In the genomic region with DNA sequence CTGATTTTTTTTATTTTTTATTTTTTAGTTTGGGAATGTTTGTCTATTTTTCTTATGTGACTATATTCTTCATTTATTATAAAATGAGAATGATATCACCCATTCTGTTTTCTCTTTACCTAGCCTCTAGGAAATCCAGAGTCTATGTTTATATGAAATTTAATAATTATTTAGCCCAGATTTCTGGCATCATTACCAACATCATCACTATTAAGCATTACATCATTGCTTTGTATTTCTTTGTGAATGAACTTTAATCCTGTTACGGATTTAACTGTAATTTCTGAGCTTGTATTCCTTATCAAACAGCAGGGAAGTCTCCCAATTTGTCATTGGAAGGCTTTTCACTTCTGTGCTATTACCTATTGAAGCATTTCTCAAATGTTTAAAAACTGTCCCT, we compare ENCODE assay signal across 22 cellular contexts.
DNase-seq lines count a peak whose midpoint lies in the region; ATAC-seq, FAIRE-seq and TF ChIP-seq lines count a peak whose summit lies in the region.
"Had no signal": no experiment of that assay in that cellular context is flagged by ENCODE, and none has a peak within 500 bp of the region (broad histone marks: within the 10 kb centered on the region; RNA-seq: fewer than 3 reads in every experiment).

No MANE protein-coding gene starts in this region.

- no peak overlapping the region for H2AK5ac ChIP-seq in mesenchymal stem cell (ENCODE audit: low read length, severe bottlenecking)

- H3K4me3 Mint-ChIP-seq in chondrocyte (ENCODE audit: unreplicated experiment), result no peak overlapping the region
- no peak overlapping the region for H3K4me3 Mint-ChIP-seq in activated CD4-positive, alpha-beta T cell treated with anti-CD3 and anti-CD28 coated beads, Interleukin-2, amount 10 ng/mL, durations not matched to agents 24 days and 14 days
- H3K4me3 Mint-ChIP-seq: activated naive CD8-positive, alpha-beta T cell treated with anti-CD3 and anti-CD28 coated beads, Interleukin-2, amount 10 ng/mL, durations not matched to agents 7 days and 5 days; CD8-positive, alpha-beta T cell; neural progenitor cell; type B pancreatic cell had no signal

- no peak overlapping the region for H3K14ac ChIP-seq in mesenchymal stem cell (ENCODE audit: low read length in 2 of 2)

- peaks cover 25% of the 10 kb centered on the region for H3K4me1 Mint-ChIP-seq in chondrocyte (ENCODE audit: low read depth)
- peaks cover 19% of the 10 kb centered on the region for H3K4me1 Mint-ChIP-seq in activated CD4-positive, alpha-beta T cell treated with anti-CD3 and anti-CD28 coated beads, Interleukin-2, amount 10 ng/mL, durations not matched to agents 24 days and 14 days

- no peak overlapping the region for H3K4me3 ChIP-seq in HepG2 (replicated peaks in 1 of 3; ENCODE audit: insufficient read depth in 1 of 3, low read depth in 2 of 3, low read length in 3 of 3)
- no peak overlapping the region for H3K4me3 ChIP-seq in right lobe of liver
- H3K4me3 ChIP-seq in mesenchymal stem cell (ENCODE audit: insufficient read depth in 1 of 2, low read depth in 1 of 2, low read length in 2 of 2), result no peak overlapping the region
- H3K4me3 ChIP-seq in upper lobe of right lung, result no peak overlapping the region
- H3K4me3 ChIP-seq in foreskin fibroblast (ENCODE audit: low read depth in 1 of 2, low read length in 2 of 2), result no peak overlapping the region
- H3K4me3 ChIP-seq: esophagus squamous epithelium, neural progenitor cell had no signal

- no peak overlapping the region for H4K8ac ChIP-seq in mesenchymal stem cell (ENCODE audit: low read length)

- TF ChIP-seq CTCF in HepG2 (CRISPR knock-in tag; IDR thresholded peaks at IDR 0.05) (no peak), right lobe of liver (IDR thresholded peaks at IDR 0.05) (no peak), chondrocyte (IDR thresholded peaks at IDR 0.05) (no peak), upper lobe of right lung (IDR thresholded peaks at IDR 0.05) (no peak), foreskin fibroblast (IDR thresholded peaks at IDR 0.05; ENCODE audit: low read depth, low read length) (no peak)

- BruUV-seq in HepG2 (replicated peaks; lab: Mats Ljungman, UMichigan), result no TSS peak

- H3K4me1 ChIP-seq in HepG2 (ENCODE audit: insufficient read depth, low read length), result peaks cover 33% of the 10 kb centered on the region
- H3K4me1 ChIP-seq in right lobe of liver, result no peaks in the 10 kb centered on the region
- H3K4me1 ChIP-seq in mesenchymal stem cell (ENCODE audit: control insufficient read depth, insufficient read depth, low read depth, low read length), result peaks cover 1% of the 10 kb centered on the region
- no peaks in the 10 kb centered on the region for H3K4me1 ChIP-seq in upper lobe of right lung

- H3K27me3 Mint-ChIP-seq in chondrocyte (ENCODE audit: low read depth), result no peaks in the 10 kb centered on the region
- no peaks in the 10 kb centered on the region for H3K27me3 Mint-ChIP-seq in activated CD4-positive, alpha-beta T cell treated with anti-CD3 and anti-CD28 coated beads, Interleukin-2, amount 10 ng/mL, durations not matched to agents 24 days and 14 days
- H3K27me3 Mint-ChIP-seq: activated naive CD8-positive, alpha-beta T cell treated with anti-CD3 and anti-CD28 coated beads, Interleukin-2, amount 10 ng/mL, durations not matched to agents 7 days and 5 days; type B pancreatic cell had no signal

- no peak overlapping the region for H4K91ac ChIP-seq in mesenchymal stem cell (ENCODE audit: low read length)

- intact Hi-C loops in HepG2 (cut with micrococcal nuclease; ENCODE audit: unreplicated experiment), result no loop called here
- intact Hi-C loops in right lobe of liver (cut with DNase I), result loop anchor here in 1 of 2 donors (10.0 kb wide), 1 partner anchor 194 kb away; no protein-coding TSS in a partner anchor
- intact Hi-C loops in upper lobe of right lung (cut with DNase I), result no loop called here
- intact Hi-C loops in activated CD4-positive, alpha-beta T cell treated with anti-CD3 and anti-CD28 coated beads, Interleukin-2, amount 10 ng/mL, durations not matched to agents 24 days and 14 days (cut with micrococcal nuclease), result loop anchor here (5.0 kb wide), 1 partner anchor 351 kb away; no protein-coding TSS in a partner anchor

- H3K36me3 ChIP-seq in HepG2 (replicated peaks in 1 of 2; ENCODE audit: control insufficient read depth in 1 of 2, insufficient read depth in 2 of 2, low read length in 2 of 2), result no peaks in the 10 kb centered on the region
- H3K36me3 ChIP-seq in right lobe of liver, result no peaks in the 10 kb centered on the region
- H3K36me3 ChIP-seq in mesenchymal stem cell (ENCODE audit: control insufficient read depth in 1 of 2, insufficient read depth in 2 of 2, low read depth in 1 of 2, low read length in 2 of 2), result no peaks in the 10 kb centered on the region
- no peaks in the 10 kb centered on the region for H3K36me3 ChIP-seq in upper lobe of right lung
- H3K36me3 ChIP-seq: esophagus squamous epithelium, neural progenitor cell had no signal

- H3K23ac ChIP-seq in mesenchymal stem cell (ENCODE audit: low read length in 2 of 2), result no peak overlapping the region

- no peak overlapping the region for H3K4me2 ChIP-seq in HepG2 (ENCODE audit: low read depth, low read length)
- no peak overlapping the region for H3K4me2 ChIP-seq in mesenchymal stem cell (ENCODE audit: low read length, poor library complexity, severe bottlenecking)
- H3K4me2 ChIP-seq: neural progenitor cell had no signal

- H3K27me3 ChIP-seq in HepG2 (ENCODE audit: control insufficient read depth in 1 of 2, insufficient read depth in 2 of 2, low read length in 2 of 2) (no peaks in the 10 kb centered on the region), right lobe of liver (no peaks in the 10 kb centered on the region), mesenchymal stem cell (ENCODE audit: control insufficient read depth in 1 of 2, insufficient read depth in 1 of 2, low read length in 2 of 2) (no peaks in the 10 kb centered on the region), upper lobe of right lung (no peaks in the 10 kb centered on the region)
- H3K27me3 ChIP-seq: esophagus squamous epithelium, neural progenitor cell had no signal

- FAIRE-seq in HepG2 (lab: Jason Lieb, UNC), result no peak

- H2BK15ac ChIP-seq in mesenchymal stem cell (ENCODE audit: low read depth, poor library complexity, severe bottlenecking), result no peak overlapping the region

- H3K79me2 ChIP-seq in HepG2 (ENCODE audit: insufficient read depth, low read length), result no peaks in the 10 kb centered on the region

- no peaks in the 10 kb centered on the region for H3K79me1 ChIP-seq in mesenchymal stem cell (replicated peaks; ENCODE audit: low read length, poor library complexity, severe bottlenecking)

- H3K9ac ChIP-seq in HepG2 (ENCODE audit: insufficient read depth, low read depth, low read length) (peak overlapping the region; percentile 10; the same call in 1 of the 2 replicates), mesenchymal stem cell (ENCODE audit: low read length) (peak overlapping the region; percentile 89)
- H3K9ac ChIP-seq: neural progenitor cell had no signal

- H3K36me3 Mint-ChIP-seq in chondrocyte (ENCODE audit: low read depth), result peaks cover 3% of the 10 kb centered on the region
- H3K36me3 Mint-ChIP-seq in activated CD4-positive, alpha-beta T cell treated with anti-CD3 and anti-CD28 coated beads, Interleukin-2, amount 10 ng/mL, durations not matched to agents 24 days and 14 days (ENCODE audit: low read depth), result peaks cover 1% of the 10 kb centered on the region
- H3K36me3 Mint-ChIP-seq: CD8-positive, alpha-beta T cell; neural progenitor cell; type B pancreatic cell had no signal

- H4K20me1 ChIP-seq in HepG2 (ENCODE audit: insufficient read depth, low read length), result no peaks in the 10 kb centered on the region

- POLR2A ChIA-PET in HepG2 (lab: Yijun Ruan, JAX), result interaction anchor here (1.1 to 2.3 kb wide), 7 partner anchors 8 to 209 kb away, joined by 3 to 76 read pairs (median 6); no protein-coding TSS in a partner anchor

- no peak overlapping the region for H2BK5ac ChIP-seq in mesenchymal stem cell (ENCODE audit: low read depth, low read length, poor library complexity, severe bottlenecking)

- CTCF ChIA-PET in HepG2 (lab: Yijun Ruan, JAX; ENCODE audit: low intra/inter-chr PET ratio, low total read pairs), result interaction anchor here (4.8 kb wide), 1 partner anchor 200 kb away, joined by 43 read pairs; no protein-coding TSS in a partner anchor

- in situ Hi-C loops in HepG2 (cut with HindIII; ENCODE audit: extremely low pct_ligation_motif_present, low pct_unique_long_range_greater_than_20kb), result loop anchor here (25.0 kb wide), 1 partner anchor 616 kb away; no protein-coding TSS in a partner anchor

- no peak for TF ChIP-seq RAD21 in HepG2 (CRISPR knock-in tag; IDR thresholded peaks at IDR 0.05)

- H3K27ac ChIP-seq in HepG2 (ENCODE audit: extremely low read length, insufficient read depth, low read length) (peak overlapping the region; percentile 71), right lobe of liver (no peak overlapping the region), mesenchymal stem cell (ENCODE audit: low read length, poor library complexity, severe bottlenecking) (no peak overlapping the region), upper lobe of right lung (peak overlapping the region; percentile 55)
- H3K27ac ChIP-seq: esophagus squamous epithelium, neural progenitor cell had no signal

- ATAC-seq in HepG2 (no peak), right lobe of liver (no peak), upper lobe of right lung (no peak), HG03432 (IDR thresholded peaks at IDR 0.05; ENCODE audit: unreplicated experiment) (no peak)
- ATAC-seq: CD8-positive, alpha-beta T cell had no signal

- H2BK12ac ChIP-seq in mesenchymal stem cell (ENCODE audit: low read length in 2 of 2), result no peak overlapping the region

- H2AFZ ChIP-seq in HepG2 (ENCODE audit: low read length) (no peak overlapping the region), mesenchymal stem cell (ENCODE audit: low read depth, low read length) (no peak overlapping the region)
- H2AFZ ChIP-seq: neural progenitor cell had no signal

- H3K27ac Mint-ChIP-seq in chondrocyte (ENCODE audit: unreplicated experiment), result peak overlapping the region; percentile 95
- H3K27ac Mint-ChIP-seq in activated CD4-positive, alpha-beta T cell treated with anti-CD3 and anti-CD28 coated beads, Interleukin-2, amount 10 ng/mL, durations not matched to agents 24 days and 14 days, result no peak overlapping the region
- H3K27ac Mint-ChIP-seq: CD8-positive, alpha-beta T cell; neural progenitor cell; type B pancreatic cell had no signal

- H3K4ac ChIP-seq in mesenchymal stem cell (ENCODE audit: low read depth in 1 of 2, low read length in 2 of 2), result no peak overlapping the region

- 90% methylated on average over 1 of the region's 1 CpG for WGBS in HepG2 (ENCODE audit: low lambda C conversion rate)
- WGBS in right lobe of liver (ENCODE audit: insufficient coverage, low coverage, low lambda C conversion rate, missing lambda C conversion rate), result 50% methylated on average over 1 of the region's 1 CpG
- 80% methylated on average over 1 of the region's 1 CpG for WGBS in mesenchymal stem cell

- no peak for DNase-seq in HepG2 (ENCODE audit: low spot score)
- no peak for DNase-seq in right lobe of liver
- no peak for DNase-seq in chondrocyte (ENCODE audit: low spot score)
- DNase-seq in mesenchymal stem cell, result peak; percentile 15
- DNase-seq in upper lobe of right lung, result no peak
- DNase-seq in foreskin fibroblast, result no peak
- no peak for DNase-seq in activated CD4-positive, alpha-beta T cell treated with anti-CD3 and anti-CD28 coated beads, Interleukin-2, amount 10 ng/mL, durations not matched to agents 24 days and 14 days
- DNase-seq: activated CD4-positive, CD25-positive, alpha-beta regulatory T cell; activated CD8-positive, alpha-beta memory T cell treated with anti-CD3 and anti-CD28 coated beads for 24 hours; activated naive CD8-positive, alpha-beta T cell treated with anti-CD3 and anti-CD28 coated beads, Interleukin-2, amount 10 ng/mL, durations not matched to agents 7 days and 5 days; CD8-positive, alpha-beta T cell; DMS79 treated with DMSO at 0.1 percent for 48 hours; esophagus squamous epithelium; hippocampal formation; midbrain; MM.1S; NCI-H1694 treated with DMSO at 0.1 percent for 48 hours; SHP77; stimulated activated naive CD4-positive, alpha-beta T cell treated with Interleukin-2 at 50 U/mL for 16 hours had no signal

- H3K9me3 Mint-ChIP-seq in chondrocyte (ENCODE audit: low read depth), result peaks cover 6% of the 10 kb centered on the region
- peaks cover 9% of the 10 kb centered on the region for H3K9me3 Mint-ChIP-seq in activated CD4-positive, alpha-beta T cell treated with anti-CD3 and anti-CD28 coated beads, Interleukin-2, amount 10 ng/mL, durations not matched to agents 24 days and 14 days
- H3K9me3 Mint-ChIP-seq: type B pancreatic cell had no signal

- H2BK120ac ChIP-seq in mesenchymal stem cell (ENCODE audit: low read depth, low read length), result no peak overlapping the region

- TF ChIP-seq EP300 in HepG2 (IDR thresholded peaks at IDR 0.05; ENCODE audit: low read depth in 2 of 2, low read length in 2 of 2) (no peak), HepG2 (CRISPR knock-in tag; IDR thresholded peaks at IDR 0.05; ENCODE audit: borderline replicate concordance) (no peak)

- TF ChIP-seq POLR2A in HepG2 (IDR thresholded peaks at IDR 0.05; ENCODE audit: insufficient read depth in 1 of 2, low read depth in 2 of 2, low read length in 2 of 2) (no peak), right lobe of liver (IDR thresholded peaks at IDR 0.05) (no peak)

- H3K9me3 ChIP-seq in HepG2 (ENCODE audit: low read length), result peaks cover 16% of the 10 kb centered on the region
- no peaks in the 10 kb centered on the region for H3K9me3 ChIP-seq in right lobe of liver
- no peaks in the 10 kb centered on the region for H3K9me3 ChIP-seq in mesenchymal stem cell (ENCODE audit: control insufficient read depth, low read length)
- no peaks in the 10 kb centered on the region for H3K9me3 ChIP-seq in upper lobe of right lung

- H3K18ac ChIP-seq in mesenchymal stem cell (ENCODE audit: low read depth in 1 of 2, low read length in 2 of 2), result no peak overlapping the region

Comparison
In these comparisons a context has a peak if more than half of its experiments do, and no peak if none do; other contexts are left out.
1. H3K27ac ChIP-seq: peak in HepG2 (single experiment) and upper lobe of right lung (single experiment); none in right lobe of liver (0 of 3) and mesenchymal stem cell (single experiment).